In the genomic region with DNA sequence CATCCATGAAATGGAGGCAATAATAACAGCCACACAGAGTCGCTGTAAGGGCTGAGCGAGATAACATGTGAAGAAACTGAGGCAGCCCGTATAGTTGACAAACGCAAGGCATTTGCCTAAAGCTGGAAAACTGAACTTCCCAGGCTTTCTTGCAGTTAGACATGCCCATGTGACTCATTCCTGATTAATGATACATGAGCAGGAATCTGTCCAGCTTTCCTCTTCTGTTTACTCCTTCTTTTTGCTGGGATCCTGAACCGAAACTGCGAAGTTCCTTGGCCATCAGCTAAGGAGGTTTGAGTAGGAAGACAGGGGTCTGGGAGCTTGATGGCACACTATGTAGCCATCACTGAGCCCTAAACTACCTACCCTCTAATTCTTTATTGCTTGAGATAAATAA, we compare ENCODE assay signal across 10 cellular contexts. TPM values are rescaled to one million over a fixed set of nuclear protein-coding genes. Genes with fewer than 3 reads are reported as not detected.
A peak's percentile ranks its signal among the peaks of the same experiment; 100 is the strongest.
DNase-seq lines count a peak whose midpoint lies in the region; ATAC-seq and TF ChIP-seq lines count a peak whose summit lies in the region.
"Had no signal": no experiment of that assay in that cellular context is flagged by ENCODE, and none has a peak within 500 bp of the region (broad histone marks: within the 10 kb centered on the region; RNA-seq: fewer than 3 reads in every experiment).

No MANE protein-coding gene starts in this region.

- H3K4me1 ChIP-seq in Peyer's patch (peaks cover 0 to 3% (median 0%) of the 10 kb centered on the region in 4 donors), esophagus (ENCODE audit: control insufficient read depth in 2 of 2, insufficient read depth in 2 of 2, low read length in 1 of 2) (no peaks in the 10 kb centered on the region), mucosa of rectum (ENCODE audit: control insufficient read depth in 2 of 2, insufficient read depth in 2 of 2, low read length in 2 of 2) (no peaks in the 10 kb centered on the region), uterus (peaks cover 0 to 6% of the 10 kb centered on the region in 2 donors)

- no peak for TF ChIP-seq CTCF in Peyer's patch (IDR thresholded peaks at IDR 0.05)
- TF ChIP-seq CTCF in uterus (IDR thresholded peaks at IDR 0.05) = no peak

- H3K27ac ChIP-seq in Peyer's patch (peak overlapping the region in 3 of 4 donors; percentile 27 to 51 (median 39)), esophagus (ENCODE audit: low read depth in 2 of 2, low read length in 1 of 2) (peak overlapping the region; percentile 29 to 36), mucosa of rectum (ENCODE audit: low read depth in 2 of 2, low read length in 2 of 2) (peak overlapping the region; percentile 28 to 61), uterus (peak overlapping the region; percentile 78 to 86)

- no peak overlapping the region for H3K9ac ChIP-seq in mucosa of rectum (ENCODE audit: low read depth in 1 of 2, low read length in 2 of 2)

- H3K9me3 ChIP-seq in Peyer's patch = no peaks in the 10 kb centered on the region
- H3K9me3 ChIP-seq in esophagus (ENCODE audit: control insufficient read depth in 2 of 2, insufficient read depth in 1 of 2, low read depth in 1 of 2, low read length in 1 of 2) = no peaks in the 10 kb centered on the region
- H3K9me3 ChIP-seq in mucosa of rectum (ENCODE audit: control insufficient read depth in 2 of 2, low read length in 2 of 2) = no peaks in the 10 kb centered on the region
- H3K9me3 ChIP-seq in uterus = no peaks in the 10 kb centered on the region

- no peaks in the 10 kb centered on the region for H3K27me3 ChIP-seq in Peyer's patch
- H3K27me3 ChIP-seq in esophagus (ENCODE audit: control insufficient read depth in 1 of 2, insufficient read depth in 2 of 2, low read length in 2 of 2) = no peaks in the 10 kb centered on the region
- no peaks in the 10 kb centered on the region for H3K27me3 ChIP-seq in mucosa of rectum (ENCODE audit: control insufficient read depth in 2 of 2, insufficient read depth in 2 of 2, low read length in 2 of 2)
- H3K27me3 ChIP-seq in uterus = no peaks in the 10 kb centered on the region

- H3K36me3 ChIP-seq in Peyer's patch (no peaks in the 10 kb centered on the region), esophagus (ENCODE audit: control insufficient read depth in 2 of 2, insufficient read depth in 2 of 2, low read length in 1 of 2) (no peaks in the 10 kb centered on the region), mucosa of rectum (ENCODE audit: control insufficient read depth in 2 of 2, insufficient read depth in 2 of 2, low read length in 2 of 2) (no peaks in the 10 kb centered on the region), uterus (no peaks in the 10 kb centered on the region)

- no peak for TF ChIP-seq POLR2A in Peyer's patch (IDR thresholded peaks at IDR 0.05)
- TF ChIP-seq POLR2A in uterus (IDR thresholded peaks at IDR 0.05) = no peak

- H3K4me3 ChIP-seq in Peyer's patch (no peak overlapping the region), esophagus (ENCODE audit: low read depth in 1 of 2, low read length in 2 of 2) (no peak overlapping the region), mucosa of rectum (ENCODE audit: low read length in 2 of 2) (no peak overlapping the region), uterus (peak overlapping the region in 1 of 2 donors; percentile 13)

- DNase-seq in Peyer's patch (no peak), uterus (peak; percentile 24 to 50), ureter (ENCODE audit: low spot score) (no peak), T-helper 1 cell (no peak)
- DNase-seq in activated CD8-positive, alpha-beta memory T cell treated with anti-CD3 and anti-CD28 coated beads, Interleukin-2, amount 50 U/mL, for 48 hours = no peak
- DNase-seq: effector memory CD4-positive, alpha-beta T cell; NCI-H1417 treated with DMSO at 0.1 percent for 48 hours had no signal

- intact Hi-C loops in uterus (cut with DNase I; ENCODE audit: low total_unique reads) = no loop called here

- no peak for ATAC-seq in HG03354 (IDR thresholded peaks at IDR 0.05; ENCODE audit: poor library complexity, severe bottlenecking, unreplicated experiment)

- 39 to 55% methylated on average over 6 of the region's 6 CpGs for WGBS in esophagus, 2 donors

RNA-seq across cellular contexts. Expression of a gene that starts 52.2 kb away (rescaled TPM):
- 10 to 100 TPM in 1 of 4 donors, 1 to 10 TPM in 3; 1.2 to 11.6 (median 1.9) TPM for total RNA-seq in Peyer's patch
- polyA plus RNA-seq in esophagus = 1 to 10 TPM in 1 of 2 donors, under 1 TPM in 1; 0.83 to 1.1 TPM
- total RNA-seq in uterus = 10 to 100 TPM in 2 of 4 donors, 1 to 10 TPM in 2; 7.8 to 14.6 (median 9.9) TPM
- total RNA-seq in ureter = 9.4 TPM

Comparison
In these comparisons a context has a peak if more than half of its experiments do, and no peak if none do; other contexts are left out.
1. DNase-seq: peak in uterus (2 of 2); none in Peyer's patch (0 of 3), activated CD8-positive, alpha-beta memory T cell treated with anti-CD3 and anti-CD28 coated beads, Interleukin-2, amount 50 U/mL, for 48 hours (single experiment), ureter (single experiment) and T-helper 1 cell (0 of 5).
2. Peak in every context shown above with its lines, with median percentiles within 50 percentile points of each other: H3K27ac ChIP-seq.